41 cellular contexts compared by ENCODE assay signal in the genomic region with DNA sequence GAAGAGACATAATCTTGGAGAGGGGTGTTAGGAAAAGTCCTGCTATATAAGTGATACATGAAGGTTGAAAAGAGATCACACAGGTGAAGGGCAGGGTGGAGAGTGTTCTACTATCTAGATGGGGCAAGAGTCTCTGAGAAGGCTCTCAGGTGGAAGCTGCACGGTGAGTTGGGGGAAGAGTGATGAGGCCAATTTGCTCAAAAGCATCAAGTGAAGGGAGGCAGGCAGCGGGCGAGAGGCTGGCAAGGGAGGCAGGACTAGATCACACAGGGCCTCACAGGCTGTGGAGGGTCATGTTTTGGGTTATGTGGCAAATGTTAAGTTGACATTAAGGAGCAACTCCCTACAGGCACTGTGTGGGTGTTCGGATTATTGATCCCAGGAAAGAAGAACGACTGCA. TPM values are rescaled to one million over a fixed set of nuclear protein-coding genes. Genes with fewer than 3 reads are reported as not detected.
"Had no signal": no experiment of that assay in that cellular context is flagged by ENCODE, and none has a peak within 500 bp of the region (broad histone marks: within the 10 kb centered on the region; RNA-seq: fewer than 3 reads in every experiment).

No MANE protein-coding gene starts in this region.

- H3K27me3 ChIP-seq: body of pancreas, brain microvascular endothelial cell, breast epithelium, cardiac muscle cell had no signal

- H3K36me3 Mint-ChIP-seq: activated CD8-positive, alpha-beta memory T cell treated with anti-CD3 and anti-CD28 coated beads, Interleukin-2, amount 10 ng/mL, durations not matched to agents 7 days and 5 days; activated naive CD4-positive, alpha-beta T cell treated with anti-CD3 and anti-CD28 coated beads, Interleukin-2, amount 10 ng/mL, durations not matched to agents 7 days and 5 days; activated naive CD4-positive, alpha-beta T cell treated with anti-CD3 and anti-CD28 coated beads, Interleukin-2, amount 50 U/mL, for 24 hours; activated naive CD8-positive, alpha-beta T cell; activated naive CD8-positive, alpha-beta T cell treated with anti-CD3 and anti-CD28 coated beads, Interleukin-2, amount 10 ng/mL, durations not matched to agents 7 days and 5 days had no signal

- H3K9me3 ChIP-seq: body of pancreas, breast epithelium had no signal

- H3K4me3 ChIP-seq: body of pancreas, breast epithelium, cardiac muscle cell had no signal

- H3K9me3 Mint-ChIP-seq: activated CD4-positive, alpha-beta memory T cell treated with anti-CD3 and anti-CD28 coated beads, Interleukin-2, amount 10 ng/mL, durations not matched to agents 7 days and 5 days; activated CD4-positive, alpha-beta T cell treated with anti-CD3 and anti-CD28 coated beads, Interleukin-2, amount 10 ng/mL, durations not matched to agents 7 days and 5 days; activated naive CD4-positive, alpha-beta T cell treated with anti-CD3 and anti-CD28 coated beads, Interleukin-2, amount 10 ng/mL, durations not matched to agents 7 days and 5 days; activated naive CD4-positive, alpha-beta T cell treated with anti-CD3 and anti-CD28 coated beads, Interleukin-2, amount 50 U/mL, for 24 hours; activated naive CD8-positive, alpha-beta T cell treated with anti-CD3 and anti-CD28 coated beads, Interleukin-2, amount 10 ng/mL, durations not matched to agents 7 days and 5 days; activated T-helper 2 cell treated with anti-CD3 and anti-CD28 coated beads, Interferon-gamma antibody, Interleukin-2, Interleukin-4, amounts not matched to agents 10 μg/mL and 5 μg/mL and 100 μg/mL, durations not matched to agents 14 hours and 24 hours and 36 hours; central memory CD8-positive, alpha-beta T cell; T-helper 1 cell treated with Interleukin-12 subunit alpha and Interleukin-12 subunit beta and Interleukin-4 antibody, amounts not matched to agents 30 μg/mL and 1 μg/mL, for 36 hours; T-helper 2 cell treated with Interferon-gamma antibody and Interleukin-4, amounts not matched to agents 5 μg/mL and 100 μg/mL, for 36 hours had no signal

- H3K27ac Mint-ChIP-seq: activated CD4-positive, alpha-beta memory T cell treated with anti-CD3 and anti-CD28 coated beads, Interleukin-2, amount 10 ng/mL, durations not matched to agents 7 days and 5 days; activated CD4-positive, alpha-beta T cell treated with anti-CD3 and anti-CD28 coated beads for 36 hours; activated CD4-positive, alpha-beta T cell treated with anti-CD3 and anti-CD28 coated beads, Interleukin-2, amount 10 ng/mL, durations not matched to agents 7 days and 5 days; activated CD8-positive, alpha-beta memory T cell treated with anti-CD3 and anti-CD28 coated beads, Interleukin-2, amount 10 ng/mL, durations not matched to agents 7 days and 5 days; activated CD8-positive, alpha-beta T cell treated with anti-CD3 and anti-CD28 coated beads, Interleukin-2, amount 10 ng/mL, durations not matched to agents 7 days and 5 days; activated naive CD4-positive, alpha-beta T cell treated with anti-CD3 and anti-CD28 coated beads, Interleukin-2, amount 10 ng/mL, durations not matched to agents 7 days and 5 days; activated naive CD4-positive, alpha-beta T cell treated with anti-CD3 and anti-CD28 coated beads, Interleukin-2, amount 50 U/mL, for 24 hours; activated naive CD8-positive, alpha-beta T cell; activated naive CD8-positive, alpha-beta T cell treated with anti-CD3 and anti-CD28 coated beads, Interleukin-2, amount 10 ng/mL, durations not matched to agents 7 days and 5 days; activated naive CD8-positive, alpha-beta T cell treated with anti-CD3 and anti-CD28 coated beads, Interleukin-2, amount 50 U/mL, for 24 hours; activated T-cell treated with anti-CD3 and anti-CD28 coated beads, Interleukin-2, amount 50 U/mL, for 24 hours; activated T-helper 2 cell treated with anti-CD3 and anti-CD28 coated beads, Interferon-gamma antibody, Interleukin-2, Interleukin-4, amounts not matched to agents 10 μg/mL and 5 μg/mL and 100 μg/mL, durations not matched to agents 14 hours and 24 hours and 36 hours; T-helper 1 cell treated with Interleukin-12 subunit alpha and Interleukin-12 subunit beta and Interleukin-4 antibody, amounts not matched to agents 30 μg/mL and 1 μg/mL, for 36 hours; T-helper 2 cell treated with Interferon-gamma antibody and Interleukin-4, amounts not matched to agents 5 μg/mL and 100 μg/mL, for 36 hours had no signal

- ATAC-seq: activated CD4-positive, alpha-beta T cell treated with anti-CD3 and anti-CD28 coated beads for 36 hours; activated CD4-positive, CD25-positive, alpha-beta regulatory T cell treated with anti-CD3 and anti-CD28 coated beads, Interleukin-2, amount 50 U/mL, for 24 hours; activated CD8-positive, alpha-beta memory T cell treated with anti-CD3 and anti-CD28 coated beads, Interleukin-2, amount 10 ng/mL, durations not matched to agents 7 days and 5 days; activated CD8-positive, alpha-beta T cell treated with anti-CD3 and anti-CD28 coated beads, Interleukin-2, amount 10 ng/mL, durations not matched to agents 7 days and 5 days; activated naive CD8-positive, alpha-beta T cell treated with anti-CD3 and anti-CD28 coated beads, Interleukin-2, amount 50 U/mL, for 24 hours; body of pancreas had no signal

- H3K4me1 ChIP-seq: breast epithelium had no signal

- H3K4me1 Mint-ChIP-seq: activated CD4-positive, alpha-beta memory T cell treated with anti-CD3 and anti-CD28 coated beads, Interleukin-2, amount 10 ng/mL, durations not matched to agents 7 days and 5 days; activated CD8-positive, alpha-beta memory T cell treated with anti-CD3 and anti-CD28 coated beads, Interleukin-2, amount 10 ng/mL, durations not matched to agents 7 days and 5 days; activated naive CD4-positive, alpha-beta T cell treated with anti-CD3 and anti-CD28 coated beads, Interleukin-2, amount 10 ng/mL, durations not matched to agents 7 days and 5 days; central memory CD8-positive, alpha-beta T cell had no signal

- FAIRE-seq: astrocyte, TTC549 had no signal

- H3K27me3 Mint-ChIP-seq: activated CD4-positive, alpha-beta T cell treated with anti-CD3 and anti-CD28 coated beads for 36 hours; activated CD4-positive, alpha-beta T cell treated with anti-CD3 and anti-CD28 coated beads, Interleukin-2, amount 10 ng/mL, durations not matched to agents 7 days and 5 days; activated CD8-positive, alpha-beta memory T cell treated with anti-CD3 and anti-CD28 coated beads, Interleukin-2, amount 10 ng/mL, durations not matched to agents 7 days and 5 days; activated naive CD4-positive, alpha-beta T cell treated with anti-CD3 and anti-CD28 coated beads, Interleukin-2, amount 50 U/mL, for 24 hours; activated naive CD8-positive, alpha-beta T cell; activated naive CD8-positive, alpha-beta T cell treated with anti-CD3 and anti-CD28 coated beads, Interleukin-2, amount 50 U/mL, for 24 hours; activated T-cell treated with anti-CD3 and anti-CD28 coated beads, Interleukin-2, amount 50 U/mL, for 24 hours; central memory CD8-positive, alpha-beta T cell had no signal

- DNase-seq: activated CD4-positive, alpha-beta memory T cell treated with anti-CD3 and anti-CD28 coated beads, Interleukin-2, amount 10 ng/mL, durations not matched to agents 7 days and 5 days; activated CD4-positive, alpha-beta T cell treated with anti-CD3 and anti-CD28 coated beads for 1 hour; activated CD4-positive, alpha-beta T cell treated with anti-CD3 and anti-CD28 coated beads for 36 hours; activated CD4-positive, alpha-beta T cell treated with anti-CD3 and anti-CD28 coated beads for 48 hours; activated CD4-positive, alpha-beta T cell treated with anti-CD3 and anti-CD28 coated beads, Interleukin-2, amount 10 ng/mL, durations not matched to agents 7 days and 5 days; activated CD4-positive, alpha-beta T cell treated with anti-CD3 and anti-CD28 coated beads, Interleukin-2, amount 50 U/mL, for 48 hours; activated CD4-positive, CD25-positive, alpha-beta regulatory T cell; activated CD8-positive, alpha-beta memory T cell treated with anti-CD3 and anti-CD28 coated beads for 24 hours; activated CD8-positive, alpha-beta memory T cell treated with anti-CD3 and anti-CD28 coated beads, Interleukin-2, amount 10 ng/mL, durations not matched to agents 7 days and 5 days; activated CD8-positive, alpha-beta memory T cell treated with anti-CD3 and anti-CD28 coated beads, Interleukin-2, amount 50 U/mL, for 48 hours; activated CD8-positive, alpha-beta T cell treated with anti-CD3 and anti-CD28 coated beads, Interleukin-2, amount 10 ng/mL, durations not matched to agents 7 days and 5 days; activated effector memory CD4-positive, alpha-beta T cell treated with Interleukin-2 at 50 U/mL for 16 hours; activated gamma-delta T cell; activated naive CD4-positive, alpha-beta T cell treated with anti-CD3 and anti-CD28 coated beads, Interleukin-2, amount 10 ng/mL, durations not matched to agents 7 days and 5 days; activated naive CD4-positive, alpha-beta T cell treated with Interleukin-2 at 50 U/mL for 16 hours; activated naive CD8-positive, alpha-beta T cell treated with anti-CD3 and anti-CD28 coated beads, Interleukin-2, amount 10 ng/mL, durations not matched to agents 7 days and 5 days; activated naive CD8-positive, alpha-beta T cell treated with anti-CD3 and anti-CD28 coated beads, Interleukin-2, amount 50 U/mL, for 24 hours; activated T-cell treated with anti-CD3 and anti-CD28 coated beads, Interleukin-2, amount 50 U/mL, for 24 hours; activated T-cell treated with anti-CD3 and anti-CD28 coated beads, Interleukin-2, amount 50 U/mL, for 48 hours; amygdala; aorta; body of pancreas; brain microvascular endothelial cell; caudate nucleus; cerebellar nuclear complex; T-helper 1 cell; T-helper 2 cell; T-helper 9 cell had no signal

- H3K4me3 Mint-ChIP-seq: activated CD4-positive, alpha-beta memory T cell treated with anti-CD3 and anti-CD28 coated beads, Interleukin-2, amount 10 ng/mL, durations not matched to agents 7 days and 5 days; activated CD4-positive, alpha-beta T cell treated with anti-CD3 and anti-CD28 coated beads for 36 hours; activated CD4-positive, alpha-beta T cell treated with anti-CD3 and anti-CD28 coated beads, Interleukin-2, amount 10 ng/mL, durations not matched to agents 7 days and 5 days; activated CD8-positive, alpha-beta memory T cell treated with anti-CD3 and anti-CD28 coated beads, Interleukin-2, amount 10 ng/mL, durations not matched to agents 7 days and 5 days; activated CD8-positive, alpha-beta T cell treated with anti-CD3 and anti-CD28 coated beads, Interleukin-2, amount 10 ng/mL, durations not matched to agents 7 days and 5 days; activated naive CD4-positive, alpha-beta T cell treated with anti-CD3 and anti-CD28 coated beads, Interleukin-2, amount 10 ng/mL, durations not matched to agents 7 days and 5 days; activated naive CD4-positive, alpha-beta T cell treated with anti-CD3 and anti-CD28 coated beads, Interleukin-2, amount 50 U/mL, for 24 hours; activated naive CD8-positive, alpha-beta T cell; activated naive CD8-positive, alpha-beta T cell treated with anti-CD3 and anti-CD28 coated beads, Interleukin-2, amount 10 ng/mL, durations not matched to agents 7 days and 5 days; activated naive CD8-positive, alpha-beta T cell treated with anti-CD3 and anti-CD28 coated beads, Interleukin-2, amount 50 U/mL, for 24 hours; activated T-cell treated with anti-CD3 and anti-CD28 coated beads, Interleukin-2, amount 50 U/mL, for 24 hours; central memory CD8-positive, alpha-beta T cell; T-helper 1 cell treated with Interleukin-12 subunit alpha and Interleukin-12 subunit beta and Interleukin-4 antibody, amounts not matched to agents 30 μg/mL and 1 μg/mL, for 36 hours; T-helper 2 cell treated with Interferon-gamma antibody and Interleukin-4, amounts not matched to agents 5 μg/mL and 100 μg/mL, for 36 hours had no signal

- H3K36me3 ChIP-seq: brain microvascular endothelial cell, breast epithelium, cardiac muscle cell had no signal

- H3K27ac ChIP-seq: body of pancreas, brain microvascular endothelial cell, breast epithelium, cardiac muscle cell, VCaP had no signal

RNA-seq across cellular contexts. Expression of gene COL17A1, which starts 2.6 kb away (rescaled TPM):
- total RNA-seq: activated CD4-positive, alpha-beta memory T cell treated with anti-CD3 and anti-CD28 coated beads, Interleukin-2, amount 10 ng/mL, durations not matched to agents 7 days and 5 days; activated CD4-positive, alpha-beta T cell treated with anti-CD3 and anti-CD28 coated beads for 36 hours; activated CD4-positive, alpha-beta T cell treated with anti-CD3 and anti-CD28 coated beads, Interleukin-2, amount 10 ng/mL, durations not matched to agents 7 days and 5 days; activated CD8-positive, alpha-beta memory T cell treated with anti-CD3 and anti-CD28 coated beads, Interleukin-2, amount 10 ng/mL, durations not matched to agents 7 days and 5 days; activated CD8-positive, alpha-beta T cell treated with anti-CD3 and anti-CD28 coated beads, Interleukin-2, amount 10 ng/mL, durations not matched to agents 7 days and 5 days; activated naive CD8-positive, alpha-beta T cell treated with anti-CD3 and anti-CD28 coated beads, Interleukin-2, amount 10 ng/mL, durations not matched to agents 7 days and 5 days; activated T-helper 2 cell treated with anti-CD3 and anti-CD28 coated beads, Interferon-gamma antibody, Interleukin-2, Interleukin-4, amounts not matched to agents 10 μg/mL and 5 μg/mL and 100 μg/mL, durations not matched to agents 14 hours and 24 hours and 36 hours; cardiac muscle cell; chondrocyte had no signal
